In genomic region chr19:1250374-1251232, GRCh38 we compare ENCODE assay signal across 6 cellular contexts. TPM values are rescaled to one million over a fixed set of nuclear protein-coding genes. Genes with fewer than 3 reads are reported as not detected.
A peak's percentile ranks its signal among the peaks of the same experiment; 100 is the strongest.
DNase-seq lines count a peak whose midpoint lies in the region; ATAC-seq and TF ChIP-seq lines count a peak whose summit lies in the region.

No MANE protein-coding gene starts in this region.

- CTCF ChIA-PET in activated CD4-positive, alpha-beta T cell treated with anti-CD3 and anti-CD28 coated beads for 36 hours (lab: Charles Lee): no interaction called here
- CTCF ChIA-PET in activated CD4-positive, alpha-beta memory T cell treated with anti-CD3 and anti-CD28 coated beads, Interleukin-2, amount 10 ng/mL, durations not matched to agents 7 days and 5 days (lab: Charles Lee): no interaction called here

- H3K27me3 ChIP-seq in heart left ventricle (no peaks in the 10 kb centered on the region), spleen (replicated peaks in 1 of 7) (no peaks in the 10 kb centered on the region)

- no peak for ATAC-seq in activated CD4-positive, alpha-beta T cell treated with anti-CD3 and anti-CD28 coated beads for 36 hours
- ATAC-seq in heart left ventricle: no peak
- ATAC-seq in HG03045 (IDR thresholded peaks at IDR 0.05; ENCODE audit: unreplicated experiment): no peak

- DNase-seq in activated CD4-positive, alpha-beta T cell treated with anti-CD3 and anti-CD28 coated beads for 36 hours: peak; percentile 67
- DNase-seq in activated CD4-positive, alpha-beta T cell treated with anti-CD3 and anti-CD28 coated beads, Interleukin-2, amount 50 U/mL, for 48 hours: no peak
- DNase-seq in activated CD4-positive, alpha-beta memory T cell treated with anti-CD3 and anti-CD28 coated beads, Interleukin-2, amount 10 ng/mL, durations not matched to agents 7 days and 5 days: peak; percentile 56
- DNase-seq in heart left ventricle (peak; percentile 79 to 85 (median 82)), spleen (peak; percentile 93)

- peaks cover 14% of the 10 kb centered on the region for H3K4me1 Mint-ChIP-seq in activated CD4-positive, alpha-beta T cell treated with anti-CD3 and anti-CD28 coated beads for 36 hours
- peaks cover 22% of the 10 kb centered on the region for H3K4me1 Mint-ChIP-seq in activated CD4-positive, alpha-beta memory T cell treated with anti-CD3 and anti-CD28 coated beads, Interleukin-2, amount 10 ng/mL, durations not matched to agents 7 days and 5 days

- no peaks in the 10 kb centered on the region for H3K9me3 Mint-ChIP-seq in activated CD4-positive, alpha-beta T cell treated with anti-CD3 and anti-CD28 coated beads for 36 hours (ENCODE audit: low read depth)
- H3K9me3 Mint-ChIP-seq in activated CD4-positive, alpha-beta memory T cell treated with anti-CD3 and anti-CD28 coated beads, Interleukin-2, amount 10 ng/mL, durations not matched to agents 7 days and 5 days: no peaks in the 10 kb centered on the region

- WGBS in heart left ventricle, 4 donors: 0 to 1% (median 1%) methylated on average over 34 to 97 of the region's 97 CpGs
- 0 to 1% (median 0%) methylated on average over 18 to 97 of the region's 97 CpGs for WGBS in spleen, 5 donors

- H3K27ac Mint-ChIP-seq in activated CD4-positive, alpha-beta T cell treated with anti-CD3 and anti-CD28 coated beads for 36 hours: peak overlapping the region; percentile 90
- peak overlapping the region; percentile 93 for H3K27ac Mint-ChIP-seq in activated CD4-positive, alpha-beta memory T cell treated with anti-CD3 and anti-CD28 coated beads, Interleukin-2, amount 10 ng/mL, durations not matched to agents 7 days and 5 days

- peaks cover 34% of the 10 kb centered on the region for H3K36me3 Mint-ChIP-seq in activated CD4-positive, alpha-beta T cell treated with anti-CD3 and anti-CD28 coated beads for 36 hours (ENCODE audit: low read depth)
- peaks cover 32% of the 10 kb centered on the region for H3K36me3 Mint-ChIP-seq in activated CD4-positive, alpha-beta memory T cell treated with anti-CD3 and anti-CD28 coated beads, Interleukin-2, amount 10 ng/mL, durations not matched to agents 7 days and 5 days (ENCODE audit: low read depth)

- peak overlapping the region; percentile 96 for H3K4me3 Mint-ChIP-seq in activated CD4-positive, alpha-beta T cell treated with anti-CD3 and anti-CD28 coated beads for 36 hours
- peak overlapping the region; percentile 96 for H3K4me3 Mint-ChIP-seq in activated CD4-positive, alpha-beta memory T cell treated with anti-CD3 and anti-CD28 coated beads, Interleukin-2, amount 10 ng/mL, durations not matched to agents 7 days and 5 days

- H3K27ac ChIP-seq in heart left ventricle: peak overlapping the region; percentile 96 to 100 (median 100)
- H3K27ac ChIP-seq in spleen: peak overlapping the region; percentile 95 to 100 (median 99)

- H3K9me3 ChIP-seq in heart left ventricle: no peaks in the 10 kb centered on the region
- no peaks in the 10 kb centered on the region for H3K9me3 ChIP-seq in spleen

- TF ChIP-seq CTCF in heart left ventricle (IDR thresholded peaks at IDR 0.05) (peak in 1 of 12 donors; percentile 11), spleen (IDR thresholded peaks at IDR 0.05 in 8 of 11, conservative IDR thresholded peaks at IDR 0.05 in 3 of 11) (peak in 1 of 11 experiments; percentile 16)

- H3K4me3 ChIP-seq in heart left ventricle: peak overlapping the region; percentile 63 to 97 (median 84)
- H3K4me3 ChIP-seq in spleen: peak overlapping the region; percentile 91 to 99 (median 98)

- H3K36me3 ChIP-seq in heart left ventricle: peaks cover 6 to 41% (median 34%) of the 10 kb centered on the region in 9 donors
- peaks cover 5 to 51% (median 35%) of the 10 kb centered on the region in 6 donors for H3K36me3 ChIP-seq in spleen

- H3K27me3 Mint-ChIP-seq in activated CD4-positive, alpha-beta T cell treated with anti-CD3 and anti-CD28 coated beads for 36 hours: no peaks in the 10 kb centered on the region
- H3K27me3 Mint-ChIP-seq in activated CD4-positive, alpha-beta memory T cell treated with anti-CD3 and anti-CD28 coated beads, Interleukin-2, amount 10 ng/mL, durations not matched to agents 7 days and 5 days: no peaks in the 10 kb centered on the region

- TF ChIP-seq POLR2A in heart left ventricle (IDR thresholded peaks at IDR 0.05): no peak
- no peak for TF ChIP-seq POLR2A in spleen (IDR thresholded peaks at IDR 0.05)

- H3K4me1 ChIP-seq in heart left ventricle: peaks cover 20 to 75% (median 57%) of the 10 kb centered on the region in 12 donors
- peaks cover 36 to 74% (median 66%) of the 10 kb centered on the region in 6 donors for H3K4me1 ChIP-seq in spleen

- POLR2A ChIA-PET in activated CD4-positive, alpha-beta T cell treated with anti-CD3 and anti-CD28 coated beads for 36 hours (lab: Charles Lee): interaction anchor here (1.0 to 1.2 kb wide), 3 partner anchors 16 to 18 kb away, joined by 4 read pairs; partner anchors contain the start of gene CIRBP
- POLR2A ChIA-PET in activated CD4-positive, alpha-beta memory T cell treated with anti-CD3 and anti-CD28 coated beads, Interleukin-2, amount 10 ng/mL, durations not matched to agents 7 days and 5 days (lab: Charles Lee): interaction anchor here (0.6 to 3.3 kb wide), 5 partner anchors 9 to 229 kb away, joined by 3 to 162 read pairs (median 3); partner anchors contain the start of genes ATP5F1D, CIRBP and RNU6-2

- intact Hi-C loops in activated CD4-positive, alpha-beta T cell treated with anti-CD3 and anti-CD28 coated beads for 36 hours (cut with DNase I, micrococcal nuclease): no loop called here
- intact Hi-C loops in heart left ventricle (cut with DNase I): loop anchor here in 1 of 10 donors (5.0 kb wide), 1 partner anchor 453 kb away; the partner anchor contains the start of gene PTBP1
- intact Hi-C loops in spleen (cut with DNase I; ENCODE audit: low total_unique reads): no loop called here

RNA-seq across cellular contexts. Expression of gene MIDN, which starts 2.2 kb away (rescaled TPM):
- total RNA-seq in activated CD4-positive, alpha-beta T cell treated with anti-CD3 and anti-CD28 coated beads for 36 hours: 10 to 100 TPM; 46.5 to 47.9 TPM
- total RNA-seq in activated CD4-positive, alpha-beta memory T cell treated with anti-CD3 and anti-CD28 coated beads, Interleukin-2, amount 10 ng/mL, durations not matched to agents 7 days and 5 days: 10 to 100 TPM; 86.2 to 88.6 TPM
- total RNA-seq in heart left ventricle (100 to 1,000 TPM in 1 of 9 donors, 10 to 100 TPM in 8; 25.8 to 115 (median 60.5) TPM), spleen (100 to 1,000 TPM in 4 of 7 donors, 10 to 100 TPM in 3; 42.1 to 223 (median 138) TPM)
- polyA plus RNA-seq in heart left ventricle (10 to 100 TPM; 31.5 to 33.6 TPM), spleen (10 to 100 TPM; 16.5 to 48.9 (median 19.1) TPM)

RNA-seq across cellular contexts. Expression of gene ATP5F1D, which starts 9.1 kb away (rescaled TPM):
- 100 to 1,000 TPM; 161 to 180 TPM for total RNA-seq in activated CD4-positive, alpha-beta T cell treated with anti-CD3 and anti-CD28 coated beads for 36 hours
- total RNA-seq in activated CD4-positive, alpha-beta memory T cell treated with anti-CD3 and anti-CD28 coated beads, Interleukin-2, amount 10 ng/mL, durations not matched to agents 7 days and 5 days: 100 to 1,000 TPM; 171 to 173 TPM
- total RNA-seq in heart left ventricle (100 to 1,000 TPM; 201 to 584 (median 450) TPM), spleen (100 to 1,000 TPM in 4 of 7 donors, 10 to 100 TPM in 3; 49.1 to 131 (median 102) TPM)
- polyA plus RNA-seq in heart left ventricle (1,000 to 10,000 TPM in 1 of 2 donors, 100 to 1,000 TPM in 1; 459 to 1,034 TPM), spleen (100 to 1,000 TPM; 164 to 166 (median 165) TPM)

RNA-seq across cellular contexts. Expression of gene CBARP, which starts 12.8 kb away (rescaled TPM):
- 1 to 10 TPM in 1 of 2 experiments, under 1 TPM in 1; 0.82 to 1.1 TPM for total RNA-seq in activated CD4-positive, alpha-beta T cell treated with anti-CD3 and anti-CD28 coated beads for 36 hours
- total RNA-seq in activated CD4-positive, alpha-beta memory T cell treated with anti-CD3 and anti-CD28 coated beads, Interleukin-2, amount 10 ng/mL, durations not matched to agents 7 days and 5 days: under 1 TPM; 0.35 to 0.55 TPM
- total RNA-seq in heart left ventricle (1 to 10 TPM in 6 of 9 donors, under 1 TPM in 3; 0.60 to 2.2 (median 1.8) TPM), spleen (1 to 10 TPM in 1 of 7 donors, under 1 TPM in 5, not detected in 1; 0.12 to 1.2 (median 0.41) TPM)
- polyA plus RNA-seq in heart left ventricle (1 to 10 TPM; 1.0 to 1.6 TPM), spleen (under 1 TPM in 2 of 3 donors, not detected in 1; 0.05 to 0.48 TPM)

RNA-seq across cellular contexts. Expression of gene CIRBP, which starts 18.5 kb away (rescaled TPM):
- total RNA-seq in activated CD4-positive, alpha-beta T cell treated with anti-CD3 and anti-CD28 coated beads for 36 hours: 100 to 1,000 TPM; 123 to 188 TPM
- 100 to 1,000 TPM; 203 to 204 TPM for total RNA-seq in activated CD4-positive, alpha-beta memory T cell treated with anti-CD3 and anti-CD28 coated beads, Interleukin-2, amount 10 ng/mL, durations not matched to agents 7 days and 5 days
- total RNA-seq in heart left ventricle (100 to 1,000 TPM; 149 to 425 (median 269) TPM), spleen (100 to 1,000 TPM; 333 to 672 (median 514) TPM)
- polyA plus RNA-seq in heart left ventricle (100 to 1,000 TPM; 217 to 282 TPM), spleen (100 to 1,000 TPM; 406 to 894 (median 843) TPM)

RNA-seq across cellular contexts. Expression of gene FAM174C, which starts 24.7 kb away (rescaled TPM):
- 10 to 100 TPM; 75.3 to 88.3 TPM for total RNA-seq in activated CD4-positive, alpha-beta T cell treated with anti-CD3 and anti-CD28 coated beads for 36 hours
- total RNA-seq in activated CD4-positive, alpha-beta memory T cell treated with anti-CD3 and anti-CD28 coated beads, Interleukin-2, amount 10 ng/mL, durations not matched to agents 7 days and 5 days: 10 to 100 TPM; 45.9 to 50.1 TPM
- 10 to 100 TPM; 11.6 to 46.7 (median 18.7) TPM for total RNA-seq in heart left ventricle
- 10 to 100 TPM; 23.8 to 56.4 TPM for polyA plus RNA-seq in heart left ventricle
- 10 to 100 TPM; 35.8 to 69.6 (median 43.9) TPM for total RNA-seq in spleen
- 100 to 1,000 TPM in 1 of 3 donors, 10 to 100 TPM in 2; 82.9 to 134 (median 88.6) TPM for polyA plus RNA-seq in spleen

Comparison
In these comparisons a context has a peak if more than half of its experiments do, and no peak if none do; other contexts are left out.
1. DNase-seq: peak in activated CD4-positive, alpha-beta T cell treated with anti-CD3 and anti-CD28 coated beads for 36 hours (single experiment), activated CD4-positive, alpha-beta memory T cell treated with anti-CD3 and anti-CD28 coated beads, Interleukin-2, amount 10 ng/mL, durations not matched to agents 7 days and 5 days (single experiment), heart left ventricle (5 of 5) and spleen (single experiment); none in activated CD4-positive, alpha-beta T cell treated with anti-CD3 and anti-CD28 coated beads, Interleukin-2, amount 50 U/mL, for 48 hours (0 of 2).